In the genomic region with DNA sequence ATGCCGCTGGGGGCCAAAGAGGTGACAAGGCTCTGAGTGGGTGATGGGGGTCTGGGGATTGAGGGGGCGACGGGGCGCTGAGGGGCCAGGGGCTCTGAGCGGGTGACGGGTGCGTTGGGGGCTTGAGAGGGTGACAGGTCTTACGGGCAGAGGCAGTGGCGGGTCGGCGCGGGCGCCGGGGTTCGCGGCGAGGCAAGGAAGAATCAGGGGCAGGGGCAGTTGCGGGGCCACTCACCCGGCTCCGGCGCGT, we compare ENCODE assay signal across 8 cellular contexts. TPM values are rescaled to one million over a fixed set of nuclear protein-coding genes. Genes with fewer than 3 reads are reported as not detected.
DNase-seq lines count a peak whose midpoint lies in the region; ATAC-seq and TF ChIP-seq lines count a peak whose summit lies in the region.

No MANE protein-coding gene starts in this region.

- dilution Hi-C loops in mammary epithelial cell (cut with HindIII; ENCODE audit: low sequenced_read_pairs): no loop called here

- ATAC-seq in HG02970 (IDR thresholded peaks at IDR 0.05; ENCODE audit: low FRiP score, unreplicated experiment): peak; percentile 0
- no peak for ATAC-seq in GM18511 (IDR thresholded peaks at IDR 0.05; ENCODE audit: unreplicated experiment)

- peaks cover 85% of the 10 kb centered on the region for H3K79me2 ChIP-seq in mammary epithelial cell (ENCODE audit: insufficient read depth, low read length)

- BruUV-seq in A673 (replicated peaks; lab: Mats Ljungman, UMichigan) (no TSS peak), mammary epithelial cell (replicated peaks; lab: Mats Ljungman, UMichigan) (no TSS peak)

- intact Hi-C loops in A673 (cut with micrococcal nuclease; ENCODE audit: unreplicated experiment) (no loop called here), mammary epithelial cell (cut with micrococcal nuclease) (loop anchor here (1.0 to 2.0 kb wide), 3 partner anchors 46 to 231 kb away; partner anchors contain the start of genes CSE1L and STAU1)

- H3K9ac ChIP-seq in mammary epithelial cell (ENCODE audit: insufficient read depth, low read length) (peak overlapping the region; percentile 98), mucosa of rectum (ENCODE audit: low read depth in 1 of 2, low read length in 2 of 2) (peak overlapping the region; percentile 86 to 94)

- in situ Hi-C loops in mammary epithelial cell (cut with MboI; ENCODE audit: low sequenced_read_pairs in 2 of 2): no loop called here

- H3K36me3 ChIP-seq in A673 (ENCODE audit: insufficient read depth, low read length, poor library complexity, severe bottlenecking) (peaks cover 63% of the 10 kb centered on the region), mammary epithelial cell (ENCODE audit: insufficient read depth, low read length) (peaks cover 33% of the 10 kb centered on the region), mucosa of rectum (ENCODE audit: control insufficient read depth in 2 of 2, insufficient read depth in 2 of 2, low read length in 2 of 2) (peaks cover 42 to 43% of the 10 kb centered on the region in 2 donors)

- no peaks in the 10 kb centered on the region for H3K27me3 ChIP-seq in A673 (replicated peaks; ENCODE audit: insufficient read depth, low read depth, low read length, poor library complexity)
- no peaks in the 10 kb centered on the region for H3K27me3 ChIP-seq in mammary epithelial cell (ENCODE audit: insufficient read depth, low read length)
- H3K27me3 ChIP-seq in mucosa of rectum (ENCODE audit: control insufficient read depth in 2 of 2, insufficient read depth in 2 of 2, low read length in 2 of 2): no peaks in the 10 kb centered on the region

- H3K4me3 ChIP-seq in A673 (ENCODE audit: low read depth, low read length, poor library complexity, severe bottlenecking) (peak overlapping the region; percentile 81), mammary epithelial cell (replicated peaks in 1 of 3; ENCODE audit: insufficient read depth in 1 of 3, low read depth in 2 of 3, low read length in 3 of 3) (peak overlapping the region; percentile 85 to 93 (median 90)), mucosa of rectum (ENCODE audit: low read length in 2 of 2) (peak overlapping the region; percentile 93 to 98)

- peak overlapping the region; percentile 91 for H3K4me2 ChIP-seq in mammary epithelial cell (ENCODE audit: insufficient read depth, low read depth, low read length)

- TF ChIP-seq CTCF in A673 (conservative IDR thresholded peaks at IDR 0.05; ENCODE audit: low read depth, low read length): no peak
- no peak for TF ChIP-seq CTCF in mammary epithelial cell (conservative IDR thresholded peaks at IDR 0.05 in 1 of 2, IDR thresholded peaks at IDR 0.05 in 1 of 2; ENCODE audit: extremely low read depth in 1 of 2, insufficient read depth in 1 of 2, low read depth in 1 of 2, low read length in 2 of 2)

- 0% methylated on average over 8 of the region's 22 CpGs for WGBS in mammary epithelial cell (ENCODE audit: low coverage, missing lambda C conversion rate)

- peak overlapping the region; percentile 86 for H2AFZ ChIP-seq in mammary epithelial cell (ENCODE audit: low read depth, low read length)

- POLR2A ChIA-PET in A673 (lab: Charles Lee; ENCODE audit: low non-redundant PET): no interaction called here

- DNase-seq in A673 (ENCODE audit: low spot score) (no peak), mammary epithelial cell (no peak), NCI-H2107 treated with DMSO at 0.1 percent for 48 hours (lab: John Stamatoyannopoulos, UW; ENCODE audit: unreplicated experiment) (no peak), SK-N-DZ (ENCODE audit: low spot score) (no peak)
- DNase-seq in stimulated activated CD4-positive, alpha-beta T cell treated with anti-CD3 and anti-CD28 coated beads, Interleukin-4, amount 100 ng/mL, for 1 hour: no peak

- H3K9me3 ChIP-seq in A673 (ENCODE audit: low read depth, low read length, poor library complexity, severe bottlenecking) (peaks cover 20% of the 10 kb centered on the region), mammary epithelial cell (replicated peaks; ENCODE audit: insufficient read depth, low read length) (no peaks in the 10 kb centered on the region), mucosa of rectum (ENCODE audit: control insufficient read depth in 2 of 2, low read length in 2 of 2) (peaks cover 19 to 24% of the 10 kb centered on the region in 2 donors)

- H4K20me1 ChIP-seq in mammary epithelial cell (ENCODE audit: insufficient read depth, low read length): peaks cover 22% of the 10 kb centered on the region

- H3K4me1 ChIP-seq in A673 (ENCODE audit: insufficient read depth, low read length, poor library complexity, severe bottlenecking) (peaks cover 5% of the 10 kb centered on the region), mammary epithelial cell (ENCODE audit: insufficient read depth, low read length) (peaks cover 46% of the 10 kb centered on the region), mucosa of rectum (ENCODE audit: control insufficient read depth in 2 of 2, insufficient read depth in 2 of 2, low read length in 2 of 2) (peaks cover 0 to 12% of the 10 kb centered on the region in 2 donors)

- peak overlapping the region; percentile 94 for H3K27ac ChIP-seq in A673 (ENCODE audit: low read depth, low read length, poor library complexity, severe bottlenecking)
- H3K27ac ChIP-seq in mammary epithelial cell (ENCODE audit: insufficient read depth, low read depth, low read length): peak overlapping the region; percentile 79
- peak overlapping the region; percentile 96 to 97 for H3K27ac ChIP-seq in mucosa of rectum (ENCODE audit: low read depth in 2 of 2, low read length in 2 of 2)

- CTCF ChIA-PET in A673 (lab: Charles Lee) (no interaction called here), mammary epithelial cell (lab: Charles Lee; ENCODE audit: low non-redundant PET) (interaction anchor here (0.6 kb wide), 1 partner anchor 580 kb away, joined by 4 read pairs; no protein-coding TSS in a partner anchor)

RNA-seq across cellular contexts. Expression of gene ZNFX1, which starts 0.1 kb away (rescaled TPM):
- total RNA-seq in A673 (2021) (15.4 and 19.0 TPM in 2 replicates), mammary epithelial cell (10 to 100 TPM; 24.9 to 34.0 TPM)
- 6.3 TPM for polyA plus RNA-seq in mammary epithelial cell
- polyA minus RNA-seq in mammary epithelial cell: 54.2 TPM
- 5.2 and 6.0 TPM in 2 replicates for polyA plus RNA-seq in SK-N-DZ (2014; cell fraction: cytosol; rRNA removed)
- 5.4 and 7.8 TPM in 2 replicates for polyA plus RNA-seq in SK-N-DZ (2014; cell fraction: nucleus; rRNA removed)

RNA-seq across cellular contexts. Expression of gene DDX27, which starts 58.5 kb away (rescaled TPM):
- total RNA-seq in A673 (2021): 62.4 and 62.9 TPM in 2 replicates
- 10 to 100 TPM; 39.0 to 44.1 TPM for total RNA-seq in mammary epithelial cell
- polyA plus RNA-seq in mammary epithelial cell: 36.9 TPM
- polyA minus RNA-seq in mammary epithelial cell: 52.4 TPM
- polyA plus RNA-seq in SK-N-DZ (2014; cell fraction: cytosol; rRNA removed): 74.6 and 75.3 TPM in 2 replicates
- 70.2 and 70.3 TPM in 2 replicates for polyA plus RNA-seq in SK-N-DZ (2014; cell fraction: nucleus; rRNA removed)
